9 cellular contexts compared by ENCODE assay signal in genomic region chr2:42089340-42089925, GRCh38. TPM values are rescaled to one million over a fixed set of nuclear protein-coding genes. Genes with fewer than 3 reads are reported as not detected.
DNase-seq lines count a peak whose midpoint lies in the region; ATAC-seq and TF ChIP-seq lines count a peak whose summit lies in the region.
"Had no signal": no experiment of that assay in that cellular context is flagged by ENCODE, and none has a peak within 500 bp of the region (broad histone marks: within the 10 kb centered on the region; RNA-seq: fewer than 3 reads in every experiment).

No MANE protein-coding gene starts in this region.

- no peak for TF ChIP-seq POLR2A in esophagus muscularis mucosa (IDR thresholded peaks at IDR 0.05; ENCODE audit: low read depth)
- no peak for TF ChIP-seq POLR2A in ovary (IDR thresholded peaks at IDR 0.05)

- H3K36me3 Mint-ChIP-seq in activated CD4-positive, alpha-beta memory T cell treated with anti-CD3 and anti-CD28 coated beads for 36 hours, result no peaks in the 10 kb centered on the region

- TF ChIP-seq CTCF in esophagus muscularis mucosa (IDR thresholded peaks at IDR 0.05) (peak; percentile 70 to 75 (median 73)), ovary (IDR thresholded peaks at IDR 0.05) (peak; percentile 41 to 43 (median 41))

- DNase-seq in NCI-H1417 (lab: John Stamatoyannopoulos, UW) (peak in 2 of 3 experiments; percentile 29 to 35), NCI-H1417 treated with DMSO at 0.1 percent for 48 hours (lab: John Stamatoyannopoulos, UW) (no peak), MV-4-11 (lab: John Stamatoyannopoulos, UW) (peak; percentile 10), esophagus muscularis mucosa (ENCODE audit: extremely low spot score) (no peak), ovary (peak; percentile 48 to 77 (median 65)), C1 segment of cervical spinal cord (lab: John Stamatoyannopoulos, UW) (no peak)
- DNase-seq in activated CD4-positive, alpha-beta memory T cell treated with anti-CD3 and anti-CD28 coated beads for 36 hours, result peak; percentile 87

- whole genome bisulfite sequencing in esophagus muscularis mucosa, result 59% methylated on average over 16 of the region's 16 CpGs
- 53 to 73% (median 56%) methylated on average over 16 of the region's 16 CpGs for WGBS in ovary, 3 donors

- H3K9me3 Mint-ChIP-seq in activated CD4-positive, alpha-beta memory T cell treated with anti-CD3 and anti-CD28 coated beads for 36 hours, result no peaks in the 10 kb centered on the region

- intact Hi-C loops in activated CD4-positive, alpha-beta memory T cell treated with anti-CD3 and anti-CD28 coated beads for 36 hours (cut with micrococcal nuclease), result loop anchor here (2.0 kb wide), 1 partner anchor 239 kb away; no protein-coding TSS in a partner anchor
- intact Hi-C loops in esophagus muscularis mucosa (cut with DNase I), result no loop called here
- intact Hi-C loops in ovary (cut with DNase I), result loop anchor here in 3 of 4 donors (5.0 kb wide), 2 partner anchors 222 to 237 kb away; no protein-coding TSS in a partner anchor

- H3K4me3 Mint-ChIP-seq in activated CD4-positive, alpha-beta memory T cell treated with anti-CD3 and anti-CD28 coated beads for 36 hours, result no peak overlapping the region

- H3K27ac Mint-ChIP-seq in activated CD4-positive, alpha-beta memory T cell treated with anti-CD3 and anti-CD28 coated beads for 36 hours, result no peak overlapping the region

- H3K4me1 Mint-ChIP-seq in activated CD4-positive, alpha-beta memory T cell treated with anti-CD3 and anti-CD28 coated beads for 36 hours (ENCODE audit: low read depth), result no peaks in the 10 kb centered on the region

- H3K4me3 ChIP-seq in esophagus muscularis mucosa (no peak overlapping the region), ovary (no peak overlapping the region)
- H3K4me3 ChIP-seq: BLaER1 had no signal

- CTCF ChIA-PET in activated CD4-positive, alpha-beta memory T cell treated with anti-CD3 and anti-CD28 coated beads for 36 hours (lab: Charles Lee), result interaction anchor here (0.6 to 13.0 kb wide), 14 partner anchors 12 to 257 kb away, joined by 3 to 430 read pairs (median 4); no protein-coding TSS in a partner anchor

- H3K27me3 Mint-ChIP-seq in activated CD4-positive, alpha-beta memory T cell treated with anti-CD3 and anti-CD28 coated beads for 36 hours, result no peaks in the 10 kb centered on the region

- no peaks in the 10 kb centered on the region for H3K9me3 ChIP-seq in esophagus muscularis mucosa
- H3K9me3 ChIP-seq in ovary, result no peaks in the 10 kb centered on the region
- H3K9me3 ChIP-seq: BLaER1 had no signal

- TF ChIP-seq EP300 in esophagus muscularis mucosa (IDR thresholded peaks at IDR 0.05), result no peak
- TF ChIP-seq EP300 in ovary (IDR thresholded peaks at IDR 0.05), result no peak

- H3K27me3 ChIP-seq in esophagus muscularis mucosa (no peaks in the 10 kb centered on the region), ovary (no peaks in the 10 kb centered on the region)
- H3K27me3 ChIP-seq: BLaER1 had no signal

- POLR2A ChIA-PET in activated CD4-positive, alpha-beta memory T cell treated with anti-CD3 and anti-CD28 coated beads for 36 hours (lab: Charles Lee), result no interaction called here

- peak; percentile 88 for ATAC-seq in HG02623 (IDR thresholded peaks at IDR 0.05; ENCODE audit: unreplicated experiment)

- H3K36me3 ChIP-seq in esophagus muscularis mucosa (no peaks in the 10 kb centered on the region), ovary (no peaks in the 10 kb centered on the region)
- H3K36me3 ChIP-seq: BLaER1 had no signal

- H3K4me1 ChIP-seq in esophagus muscularis mucosa (peaks cover 13 to 24% (median 21%) of the 10 kb centered on the region in 4 donors), ovary (ENCODE audit: insufficient read depth) (peaks cover 4% of the 10 kb centered on the region)

- H3K27ac ChIP-seq in esophagus muscularis mucosa (replicated peaks in 1 of 4) (no peak overlapping the region), ovary (no peak overlapping the region)
- H3K27ac ChIP-seq: BLaER1 had no signal

RNA-seq across cellular contexts. Expression of gene PKDCC, which starts 41.6 kb away (rescaled TPM):
- not detected for total RNA-seq in activated CD4-positive, alpha-beta memory T cell treated with anti-CD3 and anti-CD28 coated beads for 36 hours
- total RNA-seq in esophagus muscularis mucosa, result 100 to 1,000 TPM; 102 to 290 (median 208) TPM
- total RNA-seq in ovary, result 100 to 1,000 TPM in 6 of 7 donors, 10 to 100 TPM in 1; 90.6 to 576 (median 272) TPM
- 100 to 1,000 TPM in 1 of 2 donors, 10 to 100 TPM in 1; 58.5 to 117 TPM for polyA plus RNA-seq in ovary

Comparison
In these comparisons a context has a peak if more than half of its experiments do, and no peak if none do; other contexts are left out.
1. DNase-seq: peak in NCI-H1417 (2 of 3), MV-4-11 (single experiment), activated CD4-positive, alpha-beta memory T cell treated with anti-CD3 and anti-CD28 coated beads for 36 hours (single experiment) and ovary (5 of 5); none in NCI-H1417 treated with DMSO at 0.1 percent for 48 hours (single experiment), esophagus muscularis mucosa (single experiment) and C1 segment of cervical spinal cord (0 of 14).
2. RNA of gene PKDCC, which starts 41.6 kb away (total RNA-seq): 90.6 to 576 TPM in ovary and 102 to 290 TPM in esophagus muscularis mucosa; not detected in activated CD4-positive, alpha-beta memory T cell treated with anti-CD3 and anti-CD28 coated beads for 36 hours; every median in the first group is over 10 times any median in the second.